Comparison of ENCODE assay signal across 28 cellular contexts in the genomic region with DNA sequence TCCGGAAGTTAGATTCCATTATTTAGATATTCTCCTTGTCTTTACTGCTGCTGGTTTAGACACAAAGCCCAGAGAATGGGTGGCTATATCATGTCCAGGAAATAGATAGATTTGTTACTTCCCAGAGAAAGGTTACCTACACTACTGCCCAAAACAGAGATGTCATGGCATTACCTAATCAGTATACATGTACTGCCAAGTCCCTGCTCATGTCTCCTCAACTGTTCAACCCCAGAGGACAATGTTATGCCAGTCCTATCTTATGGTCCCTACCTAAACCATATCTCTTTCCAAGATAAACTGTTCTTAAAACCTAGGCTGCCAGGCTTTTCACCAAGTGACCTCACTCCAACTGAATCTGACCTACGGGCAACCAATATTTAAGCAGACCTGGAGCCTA.
"Had no signal": no experiment of that assay in that cellular context is flagged by ENCODE, and none has a peak within 500 bp of the region (broad histone marks: within the 10 kb centered on the region; RNA-seq: fewer than 3 reads in every experiment).

No MANE protein-coding gene starts in this region.

- DNase-seq: colonic mucosa; cortex of kidney; dermis blood vessel endothelial cell; dorsolateral prefrontal cortex; effector CD4-positive, alpha-beta T cell; effector CD8-positive, alpha-beta T cell; effector memory CD4-positive, alpha-beta T cell; effector memory CD8-positive, alpha-beta T cell; endodermal cell; erythroblast; esophagus squamous epithelium; foreskin fibroblast; foreskin keratinocyte; foreskin melanocyte; gastrocnemius medialis; glutamatergic neuron; head of caudate nucleus; heart left ventricle; heart right ventricle had no signal

- H3K4me1 ChIP-seq: colonic mucosa, esophagus muscularis mucosa, esophagus squamous epithelium, foreskin keratinocyte, gastrocnemius medialis, gastroesophageal sphincter, heart left ventricle, heart right ventricle had no signal

- H3K9me3 ChIP-seq: colonic mucosa, esophagus muscularis mucosa, esophagus squamous epithelium, gastrocnemius medialis, gastroesophageal sphincter, heart left ventricle had no signal

- ATAC-seq: effector memory CD8-positive, alpha-beta T cell; esophagus mucosa; foreskin keratinocyte; gastrocnemius medialis; gastroesophageal sphincter; heart left ventricle; heart right ventricle had no signal

- H3K27me3 ChIP-seq: colonic mucosa, esophagus muscularis mucosa, esophagus squamous epithelium, foreskin keratinocyte, gastrocnemius medialis, gastroesophageal sphincter, heart left ventricle, heart right ventricle had no signal

- H3K36me3 ChIP-seq: colonic mucosa, esophagus muscularis mucosa, esophagus squamous epithelium, gastrocnemius medialis, gastroesophageal sphincter, heart left ventricle, heart right ventricle had no signal

- H3K27ac ChIP-seq: colonic mucosa, coronary artery, dorsolateral prefrontal cortex, epithelial cell of prostate, esophagus muscularis mucosa, esophagus squamous epithelium, foreskin keratinocyte, gastrocnemius medialis, gastroesophageal sphincter, heart left ventricle, heart right ventricle had no signal

- FAIRE-seq: colon, endometrium, endothelial cell of umbilical vein, frontal cortex had no signal

- H3K4me3 ChIP-seq: colonic mucosa, coronary artery, dorsolateral prefrontal cortex, esophagus muscularis mucosa, esophagus squamous epithelium, gastrocnemius medialis, gastroesophageal sphincter, heart left ventricle, heart right ventricle had no signal
